ENCODE assay signal across 13 cellular contexts in the genomic region with DNA sequence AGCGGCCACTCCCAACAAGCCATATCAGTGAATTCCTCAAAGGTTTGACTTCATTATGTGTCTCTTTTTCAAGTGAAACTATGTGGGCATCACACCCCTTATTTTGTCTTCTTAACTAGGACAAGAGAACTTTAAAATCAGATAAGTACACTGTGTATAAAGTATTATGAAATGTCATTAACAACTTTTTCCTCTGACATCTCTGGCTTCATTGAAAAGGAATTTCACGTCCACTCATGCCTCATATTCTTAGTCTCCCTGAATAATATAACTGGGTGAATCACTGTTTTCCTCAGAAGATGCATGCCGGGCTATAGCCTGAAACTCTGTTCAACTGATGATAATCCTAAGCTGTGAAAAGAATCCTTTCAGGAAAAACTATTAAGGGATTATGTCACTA.
DNase-seq lines count a peak whose midpoint lies in the region; ATAC-seq and TF ChIP-seq lines count a peak whose summit lies in the region.
"Had no signal": no experiment of that assay in that cellular context is flagged by ENCODE, and none has a peak within 500 bp of the region (broad histone marks: within the 10 kb centered on the region; RNA-seq: fewer than 3 reads in every experiment).

No MANE protein-coding gene starts in this region.

- H3K36me3 ChIP-seq in BJ (ENCODE audit: control insufficient read depth, insufficient read depth, low read length) (no peaks in the 10 kb centered on the region; the same call in 1 of the 2 replicates), esophagus squamous epithelium (no peaks in the 10 kb centered on the region), osteoblast (ENCODE audit: insufficient read depth, low read length) (no peaks in the 10 kb centered on the region)
- H3K36me3 ChIP-seq: BLaER1 treated with 17β-estradiol and CSF1 and Interleukin-3, amounts not matched to agents 10 nM and 100 nM had no signal

- H3K9me3 ChIP-seq in esophagus squamous epithelium: no peaks in the 10 kb centered on the region
- no peaks in the 10 kb centered on the region for H3K9me3 ChIP-seq in osteoblast (ENCODE audit: low read depth, low read length)
- H3K9me3 ChIP-seq: BLaER1 treated with 17β-estradiol and CSF1 and Interleukin-3, amounts not matched to agents 10 nM and 100 nM had no signal

- H3K4me3 Mint-ChIP-seq in activated T-cell treated with anti-CD3 and anti-CD28 coated beads, Interleukin-2, amount 50 U/mL, for 4 hours: no peak overlapping the region
- H3K4me3 Mint-ChIP-seq: neural crest cell had no signal

- WGBS in esophagus squamous epithelium, 2 donors: 37 to 43% methylated on average over 3 of the region's 3 CpGs

- H3K27me3 ChIP-seq in BJ (ENCODE audit: control insufficient read depth, insufficient read depth, low read length): no peaks in the 10 kb centered on the region
- no peaks in the 10 kb centered on the region for H3K27me3 ChIP-seq in esophagus squamous epithelium
- no peaks in the 10 kb centered on the region for H3K27me3 ChIP-seq in osteoblast (ENCODE audit: insufficient read depth, low read length)
- H3K27me3 ChIP-seq: BLaER1 treated with 17β-estradiol and CSF1 and Interleukin-3, amounts not matched to agents 10 nM and 100 nM had no signal

- H3K27ac ChIP-seq in esophagus squamous epithelium (peak overlapping the region in 3 of 4 donors; percentile 39 to 69 (median 62)), osteoblast (ENCODE audit: low read depth, low read length) (peak overlapping the region; percentile 59)
- H3K27ac ChIP-seq: BLaER1 treated with 17β-estradiol and CSF1 and Interleukin-3, amounts not matched to agents 10 nM and 100 nM had no signal

- peak overlapping the region; percentile 24 for H2AFZ ChIP-seq in osteoblast (ENCODE audit: low read length)

- H3K4me1 Mint-ChIP-seq in activated T-cell treated with anti-CD3 and anti-CD28 coated beads, Interleukin-2, amount 50 U/mL, for 4 hours (ENCODE audit: low read depth): no peaks in the 10 kb centered on the region

- peak overlapping the region; percentile 50 for H3K4me2 ChIP-seq in osteoblast (ENCODE audit: insufficient read depth, low read length)
- H3K4me2 ChIP-seq: BLaER1 treated with 17β-estradiol and CSF1 and Interleukin-3, amounts not matched to agents 10 nM and 100 nM had no signal

- intact Hi-C loops in esophagus squamous epithelium (cut with DNase I): no loop called here

- TF ChIP-seq CTCF in BJ (IDR thresholded peaks at IDR 0.05; ENCODE audit: insufficient read depth, low read depth, low read length) (no peak), esophagus squamous epithelium (IDR thresholded peaks at IDR 0.05) (no peak), osteoblast (IDR thresholded peaks at IDR 0.05; ENCODE audit: extremely low read depth, low read depth, low read length) (no peak)

- no peaks in the 10 kb centered on the region for H3K27me3 Mint-ChIP-seq in activated T-cell treated with anti-CD3 and anti-CD28 coated beads, Interleukin-2, amount 50 U/mL, for 4 hours (ENCODE audit: low read depth)

- H3K4me3 ChIP-seq in BJ (ENCODE audit: low read depth, low read length) (no peak overlapping the region), esophagus squamous epithelium (no peak overlapping the region), osteoblast (ENCODE audit: insufficient read depth, low read length) (no peak overlapping the region)
- H3K4me3 ChIP-seq: BLaER1 treated with 17β-estradiol and CSF1 and Interleukin-3, amounts not matched to agents 10 nM and 100 nM had no signal

- DNase-seq in BJ (ENCODE audit: low read depth) (peak; percentile 76), RPMI7951 (ENCODE audit: low read depth) (peak; percentile 57), esophagus squamous epithelium (lab: John Stamatoyannopoulos, UW) (no peak), osteoblast (ENCODE audit: insufficient read length, low spot score, missing footprints) (peak; percentile 82), NCI-H446 treated with DMSO at 0.1 percent for 48 hours (lab: John Stamatoyannopoulos, UW) (no peak), NOMO-1 treated with DMSO at 0.1 percent for 48 hours (lab: John Stamatoyannopoulos, UW; ENCODE audit: unreplicated experiment) (no peak)
- no peak for DNase-seq in activated T-cell treated with anti-CD3 and anti-CD28 coated beads, Interleukin-2, amount 50 U/mL, for 4 hours
- DNase-seq: activated CD4-positive, alpha-beta T cell treated with anti-CD3 and anti-CD28 coated beads, Interleukin-2, amount 50 U/mL, for 4 hours; NCI-H2029 treated with DMSO at 0.1 percent for 48 hours had no signal

- H3K9me3 Mint-ChIP-seq in activated T-cell treated with anti-CD3 and anti-CD28 coated beads, Interleukin-2, amount 50 U/mL, for 4 hours: peaks cover 8% of the 10 kb centered on the region

- no peaks in the 10 kb centered on the region for H3K79me2 ChIP-seq in osteoblast (ENCODE audit: insufficient read depth, low read length)

- no peaks in the 10 kb centered on the region for H4K20me1 ChIP-seq in osteoblast (ENCODE audit: insufficient read depth, low read length)
- H4K20me1 ChIP-seq: BLaER1 treated with 17β-estradiol and CSF1 and Interleukin-3, amounts not matched to agents 10 nM and 100 nM had no signal

- CTCF ChIA-PET in BJ (lab: Yijun Ruan, JAX): interaction anchor here (1.0 kb wide), 1 partner anchor 321 kb away, joined by 3 read pairs; no protein-coding TSS in a partner anchor

- H3K4me1 ChIP-seq in esophagus squamous epithelium (peaks cover 0 to 57% (median 31%) of the 10 kb centered on the region in 3 donors), osteoblast (ENCODE audit: insufficient read depth, low read length) (peaks cover 42% of the 10 kb centered on the region)

- POLR2A ChIA-PET in BJ (lab: Charles Lee): no interaction called here

- H3K36me3 Mint-ChIP-seq in activated T-cell treated with anti-CD3 and anti-CD28 coated beads, Interleukin-2, amount 50 U/mL, for 4 hours (ENCODE audit: insufficient read depth): no peaks in the 10 kb centered on the region

- ATAC-seq in GM21528 (IDR thresholded peaks at IDR 0.05; ENCODE audit: low FRiP score, unreplicated experiment): no peak
- no peak for ATAC-seq in activated T-cell treated with anti-CD3 and anti-CD28 coated beads, Interleukin-2, amount 50 U/mL, for 4 hours
- ATAC-seq: left lobe of liver had no signal

- TF ChIP-seq POLR2A in esophagus squamous epithelium (IDR thresholded peaks at IDR 0.05): no peak

Comparison
In these comparisons a context has a peak if more than half of its experiments do, and no peak if none do; other contexts are left out.
1. DNase-seq: peak in BJ (single experiment), RPMI7951 (single experiment) and osteoblast (single experiment); none in esophagus squamous epithelium (single experiment), NCI-H446 treated with DMSO at 0.1 percent for 48 hours (single experiment), activated T-cell treated with anti-CD3 and anti-CD28 coated beads, Interleukin-2, amount 50 U/mL, for 4 hours (single experiment) and NOMO-1 treated with DMSO at 0.1 percent for 48 hours (single experiment).